ENCODE assay signal across 22 cellular contexts in genomic region chr21:24729568-24729967, GRCh38.
A peak's percentile ranks its signal among the peaks of the same experiment; 100 is the strongest.
DNase-seq lines count a peak whose midpoint lies in the region; ATAC-seq and TF ChIP-seq lines count a peak whose summit lies in the region.
"Had no signal": no experiment of that assay in that cellular context is flagged by ENCODE, and none has a peak within 500 bp of the region (broad histone marks: within the 10 kb centered on the region; RNA-seq: fewer than 3 reads in every experiment).

No MANE protein-coding gene starts in this region.

- H3K79me2 ChIP-seq in PC-3 (ENCODE audit: low read length) (no peaks in the 10 kb centered on the region), fibroblast of lung (ENCODE audit: control insufficient read depth, insufficient read depth, low read length) (no peaks in the 10 kb centered on the region)

- TF ChIP-seq CTCF in PC-3 (conservative IDR thresholded peaks at IDR 0.05; ENCODE audit: low read depth, low read length) (no peak), fibroblast of lung (conservative IDR thresholded peaks at IDR 0.05 in 1 of 2, IDR thresholded peaks at IDR 0.05 in 1 of 2; ENCODE audit: low read depth in 1 of 2, low read length in 2 of 2) (no peak), spleen (IDR thresholded peaks at IDR 0.05 in 8 of 11, conservative IDR thresholded peaks at IDR 0.05 in 3 of 11) (no peak)

- no peaks in the 10 kb centered on the region for H3K9me2 ChIP-seq in PC-3 (replicated peaks; ENCODE audit: low read length)

- CTCF ChIA-PET in PC-3 (lab: Charles Lee) = no interaction called here

- H3K27ac ChIP-seq in PC-3 (ENCODE audit: low read length) (no peak overlapping the region), fibroblast of lung (ENCODE audit: insufficient read depth, low read length) (no peak overlapping the region), spleen (no peak overlapping the region)
- H3K27ac ChIP-seq: C4-2B, GM23248, RWPE1 had no signal

- H3K4me1 ChIP-seq in PC-3 (ENCODE audit: insufficient read depth, low read length) (0 out of 2 replicates have a peak, but pooled peaks cover 7% of the 10 kb centered on the region), fibroblast of lung (ENCODE audit: control insufficient read depth, extremely low read depth, insufficient read depth, low read length) (no peaks in the 10 kb centered on the region), spleen (no peaks in the 10 kb centered on the region)

- H3K36me3 ChIP-seq in PC-3 (ENCODE audit: low read depth, low read length) (no peaks in the 10 kb centered on the region), fibroblast of lung (ENCODE audit: control insufficient read depth, insufficient read depth, low read length) (no peaks in the 10 kb centered on the region), spleen (no peaks in the 10 kb centered on the region)
- H3K36me3 ChIP-seq: MG63 had no signal

- H3K4me3 ChIP-seq in PC-3 (ENCODE audit: low read length) = no peak overlapping the region
- no peak overlapping the region for H3K4me3 ChIP-seq in fibroblast of lung (replicated peaks in 1 of 4; ENCODE audit: control extremely low read depth in 1 of 4, insufficient read depth in 1 of 4, low read depth in 3 of 4, low read length in 4 of 4)
- no peak overlapping the region for H3K4me3 ChIP-seq in spleen
- H3K4me3 ChIP-seq: GM23248, MG63 had no signal

- TF ChIP-seq POLR2A in spleen (IDR thresholded peaks at IDR 0.05) = no peak

- no peak overlapping the region for H3K9ac ChIP-seq in PC-3 (ENCODE audit: low read length)
- no peak overlapping the region for H3K9ac ChIP-seq in fibroblast of lung (ENCODE audit: insufficient read depth, low read length)
- H3K9ac ChIP-seq: GM23248 had no signal

- H4K20me1 ChIP-seq in PC-3 (ENCODE audit: low read length) (no peaks in the 10 kb centered on the region), fibroblast of lung (ENCODE audit: control insufficient read depth, extremely low read depth, insufficient read depth, low read length) (no peaks in the 10 kb centered on the region)

- POLR2A ChIA-PET in PC-3 (lab: Charles Lee; ENCODE audit: unreplicated experiment) = no interaction called here

- H2AFZ ChIP-seq in PC-3 (ENCODE audit: low read length) = no peak overlapping the region
- no peak overlapping the region for H2AFZ ChIP-seq in fibroblast of lung (ENCODE audit: low read length)
- H2AFZ ChIP-seq: GM23248 had no signal

- H3K27me3 ChIP-seq in PC-3 (ENCODE audit: low read length) = no peaks in the 10 kb centered on the region
- H3K27me3 ChIP-seq in fibroblast of lung (ENCODE audit: control insufficient read depth, insufficient read depth, low read length) = no peaks in the 10 kb centered on the region
- no peaks in the 10 kb centered on the region for H3K27me3 ChIP-seq in spleen (replicated peaks in 1 of 7)
- H3K27me3 ChIP-seq: MG63 had no signal

- no peaks in the 10 kb centered on the region for H3F3A ChIP-seq in PC-3 (ENCODE audit: low read length, unreplicated experiment)

- intact Hi-C loops in PC-3 (cut with micrococcal nuclease) (no loop called here), spleen (cut with DNase I; ENCODE audit: low total_unique reads) (no loop called here)

- peak; percentile 5 for DNase-seq in AG08396 (ENCODE audit: low spot score)
- peak; percentile 59 for DNase-seq in PC-3
- DNase-seq in fibroblast of lung (ENCODE audit: low read depth in 2 of 2) = peak; percentile 8 to 11
- peak; percentile 5 for DNase-seq in kidney tubule cell (ENCODE audit: low spot score)
- DNase-seq in spleen = no peak
- DNase-seq in HPDE6-E6E7 (ENCODE audit: extremely low spot score) = no peak
- DNase-seq in T-helper 9 cell = no peak
- DNase-seq: Calu3, DMS79 treated with DMSO at 0.1 percent for 48 hours, GM23248, H9, KBM-7, MG63, NCI-H1105 treated with DMSO at 0.1 percent for 48 hours, NCI-H146, NCI-H1930, NCI-H526 treated with DMSO at 0.1 percent for 48 hours, SHP77 treated with DMSO at 0.1 percent for 48 hours, SW 1271 had no signal

- BruUV-seq in PC-3 (replicated peaks; lab: Mats Ljungman, UMichigan) = no TSS peak

- peak; percentile 50; the same call in 1 of the 2 replicates for ATAC-seq in PC-3
- no peak for ATAC-seq in GM21786 (IDR thresholded peaks at IDR 0.05; ENCODE audit: unreplicated experiment)

- 57 to 75% (median 64%) methylated on average over 3 of the region's 3 CpGs for WGBS in spleen, 5 donors

- no peak overlapping the region for H3K4me2 ChIP-seq in PC-3 (ENCODE audit: low read length)
- no peak overlapping the region for H3K4me2 ChIP-seq in fibroblast of lung (ENCODE audit: extremely low read depth, insufficient read depth, low read length)

- H3K9me3 ChIP-seq in PC-3 (ENCODE audit: low read length) = no peaks in the 10 kb centered on the region
- H3K9me3 ChIP-seq in fibroblast of lung (ENCODE audit: control insufficient read depth, insufficient read depth, low read depth, low read length) = no peaks in the 10 kb centered on the region
- no peaks in the 10 kb centered on the region for H3K9me3 ChIP-seq in spleen
- H3K9me3 ChIP-seq: MG63 had no signal

Comparison
In these comparisons a context has a peak if more than half of its experiments do, and no peak if none do; other contexts are left out.
1. DNase-seq: peak in AG08396 (single experiment), PC-3 (single experiment), fibroblast of lung (2 of 2) and kidney tubule cell (single experiment); none in spleen (single experiment), HPDE6-E6E7 (single experiment) and T-helper 9 cell (single experiment).